In the genomic region with DNA sequence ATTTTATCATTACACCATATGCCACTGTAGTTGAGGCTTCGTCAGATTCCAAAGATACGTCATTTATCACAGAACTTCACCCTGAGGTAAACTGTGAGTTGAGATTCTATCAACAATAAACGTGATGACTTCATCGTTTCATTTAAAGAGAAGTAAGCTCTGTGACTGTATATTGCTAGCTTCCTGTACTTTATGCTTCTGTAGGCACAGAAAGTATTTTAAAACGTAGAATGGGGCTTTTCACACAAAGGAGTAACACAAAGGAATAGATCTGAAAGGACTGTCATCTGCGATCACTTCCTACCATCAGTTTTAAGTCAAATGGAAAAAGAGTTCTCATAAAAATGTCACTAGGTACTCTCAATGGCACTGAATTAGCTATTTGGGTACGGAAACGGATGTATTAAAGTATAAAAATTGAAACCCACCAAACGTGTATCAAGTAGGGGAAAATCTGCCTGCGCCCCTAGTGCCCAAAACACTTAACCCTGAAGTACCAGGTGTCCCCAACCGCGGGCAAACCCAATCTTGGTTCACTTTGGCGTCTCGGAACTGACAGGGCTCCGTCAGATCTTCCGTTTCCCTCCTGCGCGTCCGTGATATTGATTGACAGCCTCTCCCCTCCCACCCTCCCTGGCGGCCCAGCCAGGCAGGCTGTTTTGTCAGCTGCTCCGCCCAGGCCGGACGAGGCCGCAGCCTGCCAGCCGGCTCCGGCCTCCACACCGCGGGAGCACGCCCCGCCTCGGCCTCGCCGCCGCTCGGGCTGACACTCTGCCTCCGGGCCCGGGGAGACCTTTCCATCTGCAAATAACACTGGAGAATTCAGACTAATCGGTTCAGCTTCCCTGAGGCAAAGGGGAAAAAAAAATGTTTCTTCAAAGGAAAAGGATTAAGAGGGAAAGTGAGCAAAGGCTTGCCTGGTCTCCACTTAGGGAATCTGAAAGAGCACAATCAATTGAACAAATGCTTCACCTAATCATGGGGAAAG, we compare ENCODE assay signal across 9 cellular contexts.
DNase-seq lines count a peak whose midpoint lies in the region; ATAC-seq and TF ChIP-seq lines count a peak whose summit lies in the region.
"Had no signal": no experiment of that assay in that cellular context is flagged by ENCODE, and none has a peak within 500 bp of the region (broad histone marks: within the 10 kb centered on the region; RNA-seq: fewer than 3 reads in every experiment).

No MANE protein-coding gene starts in this region.

- peak; percentile 100 for ATAC-seq in HG02763 (IDR thresholded peaks at IDR 0.05; ENCODE audit: unreplicated experiment)
- ATAC-seq in WTC11, result peak; percentile 99

- peak overlapping the region in 1 of 2 donors; percentile 34 for H3K27ac ChIP-seq in coronary artery

- no peaks in the 10 kb centered on the region for H3K9me3 Mint-ChIP-seq in WTC11

- H3K4me3 ChIP-seq in coronary artery, result peak overlapping the region; percentile 74

- TF ChIP-seq CTCF in WTC11 (IDR thresholded peaks at IDR 0.05) (no peak), coronary artery (IDR thresholded peaks at IDR 0.05) (no peak)

- H3K36me3 Mint-ChIP-seq in WTC11, result no peaks in the 10 kb centered on the region

- peak overlapping the region; percentile 82 for H3K27ac Mint-ChIP-seq in WTC11

- peak overlapping the region; percentile 67 for H3K4me3 Mint-ChIP-seq in WTC11

- peaks cover 6% of the 10 kb centered on the region; the same call in 1 of the 2 replicates for H3K27me3 Mint-ChIP-seq in WTC11 (ENCODE audit: low read depth)

- CTCF ChIA-PET in WTC11 (lab: Charles Lee), result interaction anchor here (0.8 to 1.6 kb wide), 5 partner anchors 52 to 676 kb away, joined by 3 to 6 read pairs (median 3); no protein-coding TSS in a partner anchor

- DNase-seq in NCI-H187 (lab: John Stamatoyannopoulos, UW) (peak; percentile 31 to 35), NCI-H187 treated with DMSO at 0.1 percent for 48 hours (lab: John Stamatoyannopoulos, UW) (no peak), NCI-H128 (lab: John Stamatoyannopoulos, UW; ENCODE audit: unreplicated experiment) (peak; percentile 48), WTC11 (ENCODE audit: low spot score) (peak; percentile 81), coronary artery (ENCODE audit: low spot score) (peak; percentile 75), left kidney (ENCODE audit: low read depth, low spot score) (peak; percentile 84)
- DNase-seq in stimulated activated CD4-positive, alpha-beta T cell treated with anti-CD3 and anti-CD28 coated beads, Interleukin-2, amount 100 ng/mL, for 24 hours, result peak; percentile 32 to 49
- DNase-seq: DND-41 had no signal

- POLR2A ChIA-PET in WTC11 (lab: Charles Lee), result interaction anchor here (0.6 kb wide), 1 partner anchor 33 kb away, joined by 3 read pairs; no protein-coding TSS in a partner anchor

- H3K4me1 Mint-ChIP-seq in WTC11, result peaks cover 35% of the 10 kb centered on the region

TF ChIP-seq in WTC11, 78 proteins besides CTCF, POLR2A, EP300 and RAD21 (continues in another document):
- TF ChIP-seq, protein P1, sequence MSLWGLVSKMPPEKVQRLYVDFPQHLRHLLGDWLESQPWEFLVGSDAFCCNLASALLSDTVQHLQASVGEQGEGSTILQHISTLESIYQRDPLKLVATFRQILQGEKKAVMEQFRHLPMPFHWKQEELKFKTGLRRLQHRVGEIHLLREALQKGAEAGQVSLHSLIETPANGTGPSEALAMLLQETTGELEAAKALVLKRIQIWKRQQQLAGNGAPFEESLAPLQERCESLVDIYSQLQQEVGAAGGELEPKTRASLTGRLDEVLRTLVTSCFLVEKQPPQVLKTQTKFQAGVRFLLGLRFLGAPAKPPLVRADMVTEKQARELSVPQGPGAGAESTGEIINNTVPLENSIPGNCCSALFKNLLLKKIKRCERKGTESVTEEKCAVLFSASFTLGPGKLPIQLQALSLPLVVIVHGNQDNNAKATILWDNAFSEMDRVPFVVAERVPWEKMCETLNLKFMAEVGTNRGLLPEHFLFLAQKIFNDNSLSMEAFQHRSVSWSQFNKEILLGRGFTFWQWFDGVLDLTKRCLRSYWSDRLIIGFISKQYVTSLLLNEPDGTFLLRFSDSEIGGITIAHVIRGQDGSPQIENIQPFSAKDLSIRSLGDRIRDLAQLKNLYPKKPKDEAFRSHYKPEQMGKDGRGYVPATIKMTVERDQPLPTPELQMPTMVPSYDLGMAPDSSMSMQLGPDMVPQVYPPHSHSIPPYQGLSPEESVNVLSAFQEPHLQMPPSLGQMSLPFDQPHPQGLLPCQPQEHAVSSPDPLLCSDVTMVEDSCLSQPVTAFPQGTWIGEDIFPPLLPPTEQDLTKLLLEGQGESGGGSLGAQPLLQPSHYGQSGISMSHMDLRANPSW (CRISPR knock-in tag; conservative IDR thresholded peaks at IDR 0.05; ENCODE audit: low read depth), result no peak
- TF ChIP-seq SP1 (CRISPR knock-in tag; conservative IDR thresholded peaks at IDR 0.05), result 0 out of 2 replicates have a peak, but pooled peaks have one; percentile 23
- TF ChIP-seq, protein P2, sequence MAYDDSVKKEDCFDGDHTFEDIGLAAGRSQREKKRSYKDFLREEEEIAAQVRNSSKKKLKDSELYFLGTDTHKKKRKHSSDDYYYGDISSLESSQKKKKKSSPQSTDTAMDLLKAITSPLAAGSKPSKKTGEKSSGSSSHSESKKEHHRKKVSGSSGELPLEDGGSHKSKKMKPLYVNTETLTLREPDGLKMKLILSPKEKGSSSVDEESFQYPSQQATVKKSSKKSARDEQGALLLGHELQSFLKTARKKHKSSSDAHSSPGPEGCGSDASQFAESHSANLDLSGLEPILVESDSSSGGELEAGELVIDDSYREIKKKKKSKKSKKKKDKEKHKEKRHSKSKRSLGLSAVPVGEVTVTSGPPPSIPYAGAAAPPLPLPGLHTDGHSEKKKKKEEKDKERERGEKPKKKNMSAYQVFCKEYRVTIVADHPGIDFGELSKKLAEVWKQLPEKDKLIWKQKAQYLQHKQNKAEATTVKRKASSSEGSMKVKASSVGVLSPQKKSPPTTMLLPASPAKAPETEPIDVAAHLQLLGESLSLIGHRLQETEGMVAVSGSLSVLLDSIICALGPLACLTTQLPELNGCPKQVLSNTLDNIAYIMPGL (CRISPR knock-in tag; IDR thresholded peaks at IDR 0.05), result no peak
- TF ChIP-seq, protein P3, sequence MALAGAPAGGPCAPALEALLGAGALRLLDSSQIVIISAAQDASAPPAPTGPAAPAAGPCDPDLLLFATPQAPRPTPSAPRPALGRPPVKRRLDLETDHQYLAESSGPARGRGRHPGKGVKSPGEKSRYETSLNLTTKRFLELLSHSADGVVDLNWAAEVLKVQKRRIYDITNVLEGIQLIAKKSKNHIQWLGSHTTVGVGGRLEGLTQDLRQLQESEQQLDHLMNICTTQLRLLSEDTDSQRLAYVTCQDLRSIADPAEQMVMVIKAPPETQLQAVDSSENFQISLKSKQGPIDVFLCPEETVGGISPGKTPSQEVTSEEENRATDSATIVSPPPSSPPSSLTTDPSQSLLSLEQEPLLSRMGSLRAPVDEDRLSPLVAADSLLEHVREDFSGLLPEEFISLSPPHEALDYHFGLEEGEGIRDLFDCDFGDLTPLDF (CRISPR knock-in tag; IDR thresholded peaks at IDR 0.05), result no peak
- TF ChIP-seq, protein P4, sequence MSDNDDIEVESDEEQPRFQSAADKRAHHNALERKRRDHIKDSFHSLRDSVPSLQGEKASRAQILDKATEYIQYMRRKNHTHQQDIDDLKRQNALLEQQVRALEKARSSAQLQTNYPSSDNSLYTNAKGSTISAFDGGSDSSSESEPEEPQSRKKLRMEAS (CRISPR knock-in tag; IDR thresholded peaks at IDR 0.05), result peak; percentile 44; the same call in 1 of the 2 replicates
- no peak for TF ChIP-seq MXD4 (CRISPR knock-in tag; IDR thresholded peaks at IDR 0.05; ENCODE audit: borderline replicate concordance)
- TF ChIP-seq PRRX2 (CRISPR knock-in tag; IDR thresholded peaks at IDR 0.05), result no peak
- TF ChIP-seq, protein P5, sequence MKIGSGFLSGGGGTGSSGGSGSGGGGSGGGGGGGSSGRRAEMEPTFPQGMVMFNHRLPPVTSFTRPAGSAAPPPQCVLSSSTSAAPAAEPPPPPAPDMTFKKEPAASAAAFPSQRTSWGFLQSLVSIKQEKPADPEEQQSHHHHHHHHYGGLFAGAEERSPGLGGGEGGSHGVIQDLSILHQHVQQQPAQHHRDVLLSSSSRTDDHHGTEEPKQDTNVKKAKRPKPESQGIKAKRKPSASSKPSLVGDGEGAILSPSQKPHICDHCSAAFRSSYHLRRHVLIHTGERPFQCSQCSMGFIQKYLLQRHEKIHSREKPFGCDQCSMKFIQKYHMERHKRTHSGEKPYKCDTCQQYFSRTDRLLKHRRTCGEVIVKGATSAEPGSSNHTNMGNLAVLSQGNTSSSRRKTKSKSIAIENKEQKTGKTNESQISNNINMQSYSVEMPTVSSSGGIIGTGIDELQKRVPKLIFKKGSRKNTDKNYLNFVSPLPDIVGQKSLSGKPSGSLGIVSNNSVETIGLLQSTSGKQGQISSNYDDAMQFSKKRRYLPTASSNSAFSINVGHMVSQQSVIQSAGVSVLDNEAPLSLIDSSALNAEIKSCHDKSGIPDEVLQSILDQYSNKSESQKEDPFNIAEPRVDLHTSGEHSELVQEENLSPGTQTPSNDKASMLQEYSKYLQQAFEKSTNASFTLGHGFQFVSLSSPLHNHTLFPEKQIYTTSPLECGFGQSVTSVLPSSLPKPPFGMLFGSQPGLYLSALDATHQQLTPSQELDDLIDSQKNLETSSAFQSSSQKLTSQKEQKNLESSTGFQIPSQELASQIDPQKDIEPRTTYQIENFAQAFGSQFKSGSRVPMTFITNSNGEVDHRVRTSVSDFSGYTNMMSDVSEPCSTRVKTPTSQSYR (CRISPR knock-in tag; IDR thresholded peaks at IDR 0.05), result no peak
- TF ChIP-seq ZNF317 (CRISPR knock-in tag; IDR thresholded peaks at IDR 0.05; ENCODE audit: borderline replicate concordance, low read depth), result no peak
- no peak for TF ChIP-seq CREM (CRISPR knock-in tag; IDR thresholded peaks at IDR 0.05)
- peak; percentile 11; the same call in 1 of the 2 replicates for TF ChIP-seq ETV6 (CRISPR knock-in tag; IDR thresholded peaks at IDR 0.05)
